ENCODE assay signal across 1 cellular context in genomic region chr16:11092788-11093577, GRCh38.
TF ChIP-seq lines count a peak whose summit lies in the region.

No MANE protein-coding gene starts in this region.

TF ChIP-seq in IMR-90, 13 proteins besides CTCF, POLR2A, EP300 and RAD21 (continued from another document):
- TF ChIP-seq, protein P1, sequence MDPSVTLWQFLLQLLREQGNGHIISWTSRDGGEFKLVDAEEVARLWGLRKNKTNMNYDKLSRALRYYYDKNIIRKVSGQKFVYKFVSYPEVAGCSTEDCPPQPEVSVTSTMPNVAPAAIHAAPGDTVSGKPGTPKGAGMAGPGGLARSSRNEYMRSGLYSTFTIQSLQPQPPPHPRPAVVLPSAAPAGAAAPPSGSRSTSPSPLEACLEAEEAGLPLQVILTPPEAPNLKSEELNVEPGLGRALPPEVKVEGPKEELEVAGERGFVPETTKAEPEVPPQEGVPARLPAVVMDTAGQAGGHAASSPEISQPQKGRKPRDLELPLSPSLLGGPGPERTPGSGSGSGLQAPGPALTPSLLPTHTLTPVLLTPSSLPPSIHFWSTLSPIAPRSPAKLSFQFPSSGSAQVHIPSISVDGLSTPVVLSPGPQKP (IDR thresholded peaks at IDR 0.05; ENCODE audit: borderline replicate concordance, low read depth, low read length), result no peak
- TF ChIP-seq RCOR1 (IDR thresholded peaks at IDR 0.05; ENCODE audit: insufficient replicate concordance, low read length) (no peak), CHD1 (IDR thresholded peaks at IDR 0.05; ENCODE audit: low read depth, low read length) (no peak), FOS (IDR thresholded peaks at IDR 0.05; ENCODE audit: low read depth, low read length) (no peak), SMC3 (IDR thresholded peaks at IDR 0.05; ENCODE audit: low read depth, low read length) (no peak), CEBPB (IDR thresholded peaks at IDR 0.05; ENCODE audit: low read depth, low read length) (no peak), NFE2L2 (IDR thresholded peaks at IDR 0.05; ENCODE audit: low read depth, low read length) (no peak), MAZ (IDR thresholded peaks at IDR 0.05; ENCODE audit: borderline replicate concordance, low read depth, low read length) (no peak), RFX5 (IDR thresholded peaks at IDR 0.05; ENCODE audit: low read depth, low read length) (no peak), MAFK (IDR thresholded peaks at IDR 0.05; ENCODE audit: low read depth, low read length) (no peak)
TF ChIP-seq in IMR-90: peak in this region for 0.
